Comparison of ENCODE assay signal across 25 cellular contexts in the genomic region with DNA sequence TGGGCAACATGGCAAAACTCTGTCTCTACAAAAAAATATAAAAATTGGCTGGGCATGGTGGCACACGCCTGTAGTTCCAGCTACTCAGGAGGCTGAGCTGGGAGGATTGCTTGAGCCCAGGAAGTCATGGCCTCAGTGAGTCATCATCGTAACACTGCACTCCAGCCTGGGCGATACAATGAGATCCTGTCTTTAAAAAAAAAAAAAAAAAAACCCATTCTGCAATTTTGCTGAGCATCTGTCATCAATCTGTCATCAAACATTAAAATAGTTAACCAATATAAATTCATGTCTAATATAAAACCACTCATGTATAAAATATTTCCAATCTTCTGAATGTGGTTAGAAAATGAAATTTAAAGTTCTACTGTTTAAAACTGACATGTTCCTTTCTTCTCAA. TPM values are rescaled to one million over a fixed set of nuclear protein-coding genes. Genes with fewer than 3 reads are reported as not detected.
DNase-seq lines count a peak whose midpoint lies in the region; FAIRE-seq and TF ChIP-seq lines count a peak whose summit lies in the region.
"Had no signal": no experiment of that assay in that cellular context is flagged by ENCODE, and none has a peak within 500 bp of the region (broad histone marks: within the 10 kb centered on the region; RNA-seq: fewer than 3 reads in every experiment).

No MANE protein-coding gene starts in this region.

- intact Hi-C loops in adrenal gland (cut with DNase I) = no loop called here

- DNase-seq in GM04504 (ENCODE audit: low read depth) = peak; percentile 19
- peak; percentile 31 for DNase-seq in NB4 (ENCODE audit: low read depth)
- DNase-seq in bronchial epithelial cell (ENCODE audit: low read depth) = peak; percentile 93
- DNase-seq in stromal cell of bone marrow (ENCODE audit: low read depth) = peak; percentile 31
- no peak for DNase-seq in erythroblast (lab: John Stamatoyannopoulos, UW)
- DNase-seq in adrenal gland = no peak
- DNase-seq in NOMO-1 treated with dmso at 0.1 percent for 144 hours (lab: John Stamatoyannopoulos, UW; ENCODE audit: unreplicated experiment) = no peak
- DNase-seq: activated B cell treated with CpG ODN at 0.5 μM for 24 hours; activated CD4-positive, alpha-beta memory T cell treated with anti-CD3 and anti-CD28 coated beads for 36 hours; activated naive CD4-positive, alpha-beta T cell treated with anti-CD3 and anti-CD28 coated beads, Interleukin-2, amount 10 ng/mL, durations not matched to agents 7 days and 5 days; activated T-cell treated with anti-CD3 and anti-CD28 coated beads, Interleukin-2, amount 50 U/mL, for 4 hours; GF-D8; hippocampal formation; kidney; naive thymus-derived CD8-positive, alpha-beta T cell; NCI-H1092 treated with DMSO at 0.1 percent for 48 hours; NCI-H2081 treated with DMSO at 0.1 percent for 48 hours; NCI-H510A treated with DMSO at 0.1 percent for 48 hours; sigmoid colon; stimulated activated naive CD4-positive, alpha-beta T cell had no signal

- H3K36me3 ChIP-seq in bronchial epithelial cell (ENCODE audit: control insufficient read depth, insufficient read depth, low read length) (peaks cover 1% of the 10 kb centered on the region), adrenal gland (replicated peaks in 1 of 2) (no peaks in the 10 kb centered on the region)
- H3K36me3 ChIP-seq: sigmoid colon, tibial nerve had no signal

- no peaks in the 10 kb centered on the region for H3K4me1 ChIP-seq in adrenal gland (replicated peaks in 1 of 2)
- H3K4me1 ChIP-seq: sigmoid colon, tibial nerve had no signal

- H3K27me3 ChIP-seq in bronchial epithelial cell (ENCODE audit: control insufficient read depth, insufficient read depth, low read length) = no peaks in the 10 kb centered on the region
- no peaks in the 10 kb centered on the region for H3K27me3 ChIP-seq in adrenal gland
- H3K27me3 ChIP-seq: sigmoid colon, tibial nerve had no signal

- TF ChIP-seq CTCF in NB4 (IDR thresholded peaks at IDR 0.05; ENCODE audit: low read depth, low read length) (no peak), bronchial epithelial cell (IDR thresholded peaks at IDR 0.05; ENCODE audit: insufficient read depth, low read length, severe bottlenecking) (no peak), adrenal gland (IDR thresholded peaks at IDR 0.05) (no peak)

- no peak overlapping the region for H3K27ac ChIP-seq in adrenal gland
- H3K27ac ChIP-seq: sigmoid colon, tibial nerve had no signal

- no peak overlapping the region for H3K4me3 ChIP-seq in NB4 (ENCODE audit: low read depth, low read length)
- no peak overlapping the region for H3K4me3 ChIP-seq in bronchial epithelial cell (ENCODE audit: low read depth, low read length)
- no peak overlapping the region for H3K4me3 ChIP-seq in adrenal gland
- H3K4me3 ChIP-seq: GM12878, K562, sigmoid colon, tibial nerve had no signal

- WGBS in adrenal gland, 4 donors = 56 to 89% (median 77%) methylated on average over 3 of the region's 3 CpGs

- no peak for TF ChIP-seq POLR2A in NB4 (IDR thresholded peaks at IDR 0.05; ENCODE audit: extremely low read depth, insufficient read length)
- no peak for TF ChIP-seq POLR2A in erythroblast (IDR thresholded peaks at IDR 0.05; ENCODE audit: low read length)
- TF ChIP-seq POLR2A in adrenal gland (IDR thresholded peaks at IDR 0.05) = no peak

- H3K9me3 ChIP-seq in adrenal gland (replicated peaks in 1 of 3) = no peaks in the 10 kb centered on the region
- H3K9me3 ChIP-seq: sigmoid colon, tibial nerve had no signal

- no peak for FAIRE-seq in bronchial epithelial cell (lab: Jason Lieb, UNC)
- FAIRE-seq: astrocyte, D721Med, GM12878, K562, kidney had no signal

RNA-seq across cellular contexts. Expression of gene LPAR3, which starts 56.9 kb away (rescaled TPM):
- total RNA-seq in bronchial epithelial cell = 37.1 and 104 TPM in 2 replicates
- 1 to 10 TPM in 7 of 8 donors, under 1 TPM in 1; 0.60 to 7.1 (median 3.0) TPM for total RNA-seq in adrenal gland
- polyA plus RNA-seq in adrenal gland = under 1 TPM; 0.16 to 0.37 (median 0.27) TPM
- total RNA-seq: sigmoid colon had no signal
- polyA plus RNA-seq: K562 had no signal

Comparison
In these comparisons a context has a peak if more than half of its experiments do, and no peak if none do; other contexts are left out.
1. DNase-seq: peak in GM04504 (single experiment), NB4 (single experiment), bronchial epithelial cell (single experiment) and stromal cell of bone marrow (single experiment); none in erythroblast (0 of 2), adrenal gland (0 of 7) and NOMO-1 treated with dmso at 0.1 percent for 144 hours (single experiment).